1 cellular context compared by ENCODE assay signal in genomic region chr9:128422022-128422782, GRCh38.
TF ChIP-seq lines count a peak whose summit lies in the region.

No MANE protein-coding gene starts in this region.

TF ChIP-seq in HepG2, 621 proteins besides CTCF, POLR2A, EP300 and RAD21:
- TF ChIP-seq ZNF768 (CRISPR knock-in tag; IDR thresholded peaks at IDR 0.05): peak; percentile 95
- TF ChIP-seq ZMYM3 (CRISPR knock-in tag; IDR thresholded peaks at IDR 0.05): peak; percentile 49; the same call in 1 of the 2 replicates
